Comparison of ENCODE assay signal across 20 cellular contexts in the genomic region with DNA sequence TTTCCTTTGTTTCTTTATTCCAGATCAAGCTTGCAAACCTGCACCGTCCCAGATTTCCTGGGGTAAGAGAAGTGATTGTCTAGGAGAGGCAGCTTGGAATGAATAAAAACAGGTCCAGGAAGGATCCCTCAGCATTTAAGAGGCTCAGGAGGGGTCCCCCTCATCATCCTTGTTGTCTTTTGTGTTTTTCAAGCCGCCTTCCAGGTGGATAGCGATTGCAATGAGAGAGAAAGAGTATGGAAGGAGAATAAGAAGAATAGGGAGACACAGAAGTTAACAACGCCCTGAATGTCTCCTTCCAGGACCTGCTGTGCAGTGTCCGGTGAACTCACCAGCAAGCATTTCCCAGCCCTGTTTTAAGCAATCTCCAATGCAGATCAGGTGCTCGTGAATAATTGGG. TPM values are rescaled to one million over a fixed set of nuclear protein-coding genes. Genes with fewer than 3 reads are reported as not detected.
A peak's percentile ranks its signal among the peaks of the same experiment; 100 is the strongest.
DNase-seq lines count a peak whose midpoint lies in the region; TF ChIP-seq lines count a peak whose summit lies in the region.
"Had no signal": no experiment of that assay in that cellular context is flagged by ENCODE, and none has a peak within 500 bp of the region (broad histone marks: within the 10 kb centered on the region; RNA-seq: fewer than 3 reads in every experiment).

No MANE protein-coding gene starts in this region.

- H3K36me3 ChIP-seq in ascending aorta, result no peaks in the 10 kb centered on the region
- H3K36me3 ChIP-seq in iPS-20b (ENCODE audit: insufficient read depth, low read depth, low read length), result no peaks in the 10 kb centered on the region
- H3K36me3 ChIP-seq in spleen, result no peaks in the 10 kb centered on the region
- H3K36me3 ChIP-seq: right lobe of liver, SJSA1, WERI-Rb-1 had no signal

- H3K9me3 ChIP-seq in ascending aorta (no peaks in the 10 kb centered on the region), iPS-20b (ENCODE audit: insufficient read depth, low read depth, low read length) (no peaks in the 10 kb centered on the region), spleen (no peaks in the 10 kb centered on the region)
- H3K9me3 ChIP-seq: right lobe of liver, SJSA1, testis had no signal

- no peak for TF ChIP-seq POLR2A in spleen (IDR thresholded peaks at IDR 0.05)

- TF ChIP-seq CTCF in HL-60 (IDR thresholded peaks at IDR 0.05; ENCODE audit: insufficient read depth, low read length) (no peak), ascending aorta (IDR thresholded peaks at IDR 0.05) (no peak), spleen (IDR thresholded peaks at IDR 0.05 in 8 of 11, conservative IDR thresholded peaks at IDR 0.05 in 3 of 11) (no peak), GM10266 (IDR thresholded peaks at IDR 0.05; ENCODE audit: control insufficient read depth, insufficient read depth, low read depth, missing control alignments) (no peak)

- H3K9ac ChIP-seq in iPS-20b (ENCODE audit: low read depth, low read length), result peak overlapping the region; percentile 76; the same call in 1 of the 2 replicates
- H3K9ac ChIP-seq: GM23248 had no signal

- H3K4me1 ChIP-seq in ascending aorta (peaks cover 7 to 72% of the 10 kb centered on the region in 2 donors), iPS-20b (ENCODE audit: insufficient read depth, low read length) (peaks cover 40% of the 10 kb centered on the region), spleen (peaks cover 11 to 92% (median 61%) of the 10 kb centered on the region in 6 donors)
- H3K4me1 ChIP-seq: right lobe of liver, testis had no signal

- H3K4me3 ChIP-seq in HL-60 (replicated peaks; ENCODE audit: insufficient read depth, low read length) (no peak overlapping the region), ascending aorta (no peak overlapping the region), iPS-20b (ENCODE audit: low read length) (peak overlapping the region; percentile 42; the same call in 1 of the 2 replicates), spleen (no peak overlapping the region)
- H3K4me3 ChIP-seq: GM12878, GM23248, right lobe of liver, SJSA1, testis had no signal

- H3K27me3 ChIP-seq in HL-60 (ENCODE audit: insufficient read depth, poor library complexity, severe bottlenecking) (no peaks in the 10 kb centered on the region), ascending aorta (no peaks in the 10 kb centered on the region), iPS-20b (ENCODE audit: insufficient read depth, low read length) (no peaks in the 10 kb centered on the region), spleen (replicated peaks in 1 of 7) (peaks cover 0 to 25% (median 0%) of the 10 kb centered on the region in 7 donors)
- H3K27me3 ChIP-seq: right lobe of liver, SJSA1, testis had no signal

- no peak for DNase-seq in HL-60 (ENCODE audit: low read depth in 1 of 2, low spot score in 1 of 2)
- no peak for DNase-seq in ascending aorta (ENCODE audit: low spot score in 2 of 2)
- no peak for DNase-seq in spleen
- DNase-seq in stimulated activated naive CD4-positive, alpha-beta T cell treated with Interleukin-2 at 50 U/mL for 16 hours (lab: John Stamatoyannopoulos, UW), result no peak
- DNase-seq in GDM1 (lab: John Stamatoyannopoulos, UW), result no peak
- no peak for DNase-seq in GM10266 (ENCODE audit: extremely low spot score)
- DNase-seq in activated T-cell treated with anti-CD3 and anti-CD28 coated beads for 4 hours, result no peak
- DNase-seq: activated CD4-positive, alpha-beta T cell treated with anti-CD3 and anti-CD28 coated beads, Interleukin-2, amount 50 U/mL, for 48 hours; activated gamma-delta T cell; CD4-positive, alpha-beta T cell; GM23248; KBM-7; NCI-H187 treated with DMSO at 0.1 percent for 48 hours; right lobe of liver; testis; WERI-Rb-1 had no signal

- intact Hi-C loops in ascending aorta (cut with DNase I), result loop anchor here (5.0 kb wide), 2 partner anchors 107 to 318 kb away; a partner anchor contains a TSS
- intact Hi-C loops in spleen (cut with DNase I; ENCODE audit: low total_unique reads), result no loop called here

- H3K27ac ChIP-seq in HL-60 (replicated peaks) (peak overlapping the region; percentile 81), ascending aorta (peak overlapping the region; percentile 77 to 84), iPS-20b (ENCODE audit: low read length) (peak overlapping the region; percentile 13), spleen (peak overlapping the region in 7 of 8 donors; percentile 9 to 93 (median 60))
- H3K27ac ChIP-seq: GM23248, SJSA1, testis, WERI-Rb-1 had no signal

- WGBS in spleen, 5 donors, result 61 to 83% (median 71%) methylated on average over 6 of the region's 6 CpGs

RNA-seq across cellular contexts. Expression of a gene that starts 8.5 kb away (rescaled TPM):
- total RNA-seq in ascending aorta (28.5 TPM), spleen (10 to 100 TPM; 51.7 to 93.8 (median 65.0) TPM)
- polyA plus RNA-seq in spleen, result 10 to 100 TPM in 2 of 3 donors, 1 to 10 TPM in 1; 7.3 to 20.7 (median 11.2) TPM
- total RNA-seq: CD4-positive, alpha-beta T cell; GM12878; T-helper 1 cell treated with Interleukin-12 subunit alpha and Interleukin-12 subunit beta and Interleukin-4 antibody, amounts not matched to agents 30 ng/mL and 1 ng/mL, for 36 hours had no signal
- polyA plus RNA-seq: GM12878 had no signal

Comparison
In these comparisons a context has a peak if more than half of its experiments do, and no peak if none do; other contexts are left out.
1. H3K27ac ChIP-seq: peak in every context shown above with its lines; median percentile 81 in HL-60; 80 in ascending aorta; 60 in spleen; 13 in iPS-20b.